ENCODE assay signal across 2 cellular contexts in genomic region chr2:137938204-137938603, GRCh38.
TF ChIP-seq lines count a peak whose summit lies in the region.

No MANE protein-coding gene starts in this region.

TF ChIP-seq in IMR-90, 13 proteins besides CTCF, POLR2A, EP300 and RAD21:
- TF ChIP-seq MXI1 (IDR thresholded peaks at IDR 0.05; ENCODE audit: borderline replicate concordance, low read depth, low read length), result no peak
- no peak for TF ChIP-seq RFX5 (IDR thresholded peaks at IDR 0.05; ENCODE audit: low read depth, low read length)
- TF ChIP-seq SMC3 (IDR thresholded peaks at IDR 0.05; ENCODE audit: low read depth, low read length), result no peak
- no peak for TF ChIP-seq CEBPB (IDR thresholded peaks at IDR 0.05; ENCODE audit: low read depth, low read length)
- no peak for TF ChIP-seq FOS (IDR thresholded peaks at IDR 0.05; ENCODE audit: low read depth, low read length)
- TF ChIP-seq RCOR1 (IDR thresholded peaks at IDR 0.05; ENCODE audit: insufficient replicate concordance, low read length), result no peak
- no peak for TF ChIP-seq NFE2L2 (IDR thresholded peaks at IDR 0.05; ENCODE audit: low read depth, low read length)
- no peak for TF ChIP-seq MAFK (IDR thresholded peaks at IDR 0.05; ENCODE audit: low read depth, low read length)
- TF ChIP-seq CHD1 (IDR thresholded peaks at IDR 0.05; ENCODE audit: low read depth, low read length), result no peak
- TF ChIP-seq MAZ (IDR thresholded peaks at IDR 0.05; ENCODE audit: borderline replicate concordance, low read depth, low read length), result no peak
- TF ChIP-seq ELK1 (IDR thresholded peaks at IDR 0.05; ENCODE audit: borderline replicate concordance, low read depth, low read length), result no peak
- TF ChIP-seq USF2 (IDR thresholded peaks at IDR 0.05; ENCODE audit: low read depth, low read length), result no peak
- TF ChIP-seq BHLHE40 (IDR thresholded peaks at IDR 0.05; ENCODE audit: low read depth, low read length), result no peak

TF ChIP-seq in HepG2, 621 proteins besides CTCF, POLR2A, EP300 and RAD21:
- TF ChIP-seq FOXM1 (CRISPR knock-in tag; IDR thresholded peaks at IDR 0.05) (no peak), MED1 (CRISPR knock-in tag; IDR thresholded peaks at IDR 0.05) (peak; percentile 15; the same call in 1 of the 2 replicates), SOX6 (IDR thresholded peaks at IDR 0.05) (no peak), SOX6 (CRISPR knock-in tag; IDR thresholded peaks at IDR 0.05) (peak; percentile 41; the same call in 1 of the 2 replicates), GATAD2A (CRISPR knock-in tag; IDR thresholded peaks at IDR 0.05) (peak; percentile 59; the same call in 1 of the 2 replicates), KLF6 (CRISPR knock-in tag; IDR thresholded peaks at IDR 0.05) (0 out of 2 replicates have a peak, but pooled peaks have one; percentile 6), CEBPB (IDR thresholded peaks at IDR 0.05; ENCODE audit: borderline replicate concordance, low read depth, low read length) (peak; percentile 49; the same call in 1 of the 2 replicates), BCL6 (CRISPR knock-in tag; IDR thresholded peaks at IDR 0.05) (0 out of 2 replicates have a peak, but pooled peaks have one; percentile 18), HDAC2 (CRISPR knock-in tag; IDR thresholded peaks at IDR 0.05) (no peak), RBAK (CRISPR knock-in tag; IDR thresholded peaks at IDR 0.05) (peak; percentile 98), TEF (CRISPR knock-in tag; IDR thresholded peaks at IDR 0.05) (peak; percentile 83), SOX5 (CRISPR knock-in tag; IDR thresholded peaks at IDR 0.05; ENCODE audit: borderline replicate concordance) (peak; percentile 50; the same call in 1 of the 2 replicates), CEBPG (CRISPR knock-in tag; IDR thresholded peaks at IDR 0.05) (peak; percentile 36; the same call in 1 of the 2 replicates), SRF (IDR thresholded peaks at IDR 0.05; ENCODE audit: low read depth, low read length) (no peak), ZNF644 (CRISPR knock-in tag; IDR thresholded peaks at IDR 0.05; ENCODE audit: low read depth) (peak; percentile 61; the same call in 1 of the 2 replicates), ZFP82 (CRISPR knock-in tag; IDR thresholded peaks at IDR 0.05; ENCODE audit: borderline replicate concordance) (no peak), SAP130 (CRISPR knock-in tag; IDR thresholded peaks at IDR 0.05; ENCODE audit: low read depth) (0 out of 2 replicates have a peak, but pooled peaks have one; percentile 22), TAF15 (IDR thresholded peaks at IDR 0.05; ENCODE audit: low read depth, low read length, poor library complexity, severe bottlenecking) (no peak), SOX13 (IDR thresholded peaks at IDR 0.05) (no peak), SOX13 (CRISPR knock-in tag; conservative IDR thresholded peaks at IDR 0.05 in 1 of 2, IDR thresholded peaks at IDR 0.05 in 1 of 2) (peak in 1 of 2 experiments; percentile 75; a peak in 2 of 4 replicates), ZNF12 (CRISPR knock-in tag; IDR thresholded peaks at IDR 0.05) (0 out of 2 replicates have a peak, but pooled peaks have one; percentile 18), ZFP36L1 (CRISPR knock-in tag; IDR thresholded peaks at IDR 0.05) (0 out of 2 replicates have a peak, but pooled peaks have one; percentile 11), HNF4A (CRISPR knock-in tag; IDR thresholded peaks at IDR 0.05) (0 out of 2 replicates have a peak, but pooled peaks have one; percentile 8)
